Comparison of ENCODE assay signal across 14 cellular contexts in genomic region chr4:151268905-151269304, GRCh38. TPM values are rescaled to one million over a fixed set of nuclear protein-coding genes. Genes with fewer than 3 reads are reported as not detected.
"Had no signal": no experiment of that assay in that cellular context is flagged by ENCODE, and none has a peak within 500 bp of the region (broad histone marks: within the 10 kb centered on the region; RNA-seq: fewer than 3 reads in every experiment).

No MANE protein-coding gene starts in this region.

RNA-seq across cellular contexts. Expression of gene PRSS48, which starts 8.1 kb away (rescaled TPM):
- total RNA-seq: activated B cell treated with CpG ODN at 0.5 μM for 24 hours; activated CD4-positive, alpha-beta memory T cell treated with anti-CD3 and anti-CD28 coated beads for 36 hours; activated CD4-positive, alpha-beta memory T cell treated with anti-CD3 and anti-CD28 coated beads, Interleukin-2, amount 10 ng/mL, durations not matched to agents 7 days and 5 days; activated CD4-positive, alpha-beta T cell treated with anti-CD3 and anti-CD28 coated beads for 36 hours; activated CD4-positive, alpha-beta T cell treated with anti-CD3 and anti-CD28 coated beads, Interleukin-2, amount 10 ng/mL, durations not matched to agents 24 days and 14 days; activated CD4-positive, alpha-beta T cell treated with anti-CD3 and anti-CD28 coated beads, Interleukin-2, amount 10 ng/mL, durations not matched to agents 7 days and 5 days; activated CD8-positive, alpha-beta memory T cell treated with anti-CD3 and anti-CD28 coated beads for 36 hours; activated CD8-positive, alpha-beta memory T cell treated with anti-CD3 and anti-CD28 coated beads, Interleukin-2, amount 10 ng/mL, durations not matched to agents 7 days and 5 days; activated CD8-positive, alpha-beta T cell treated with anti-CD3 and anti-CD28 coated beads for 36 hours; activated CD8-positive, alpha-beta T cell treated with anti-CD3 and anti-CD28 coated beads, Interleukin-2, amount 10 ng/mL, durations not matched to agents 7 days and 5 days; T-helper 1 cell treated with Interleukin-12 subunit alpha and Interleukin-12 subunit beta and Interleukin-4 antibody, amounts not matched to agents 30 ng/mL and 1 ng/mL, for 36 hours; T-helper 17 cell; T-helper 2 cell treated with Interferon-gamma antibody and Interleukin-4, amounts not matched to agents 100 ng/mL and 5 ng/mL, for 36 hours; WTC11 had no signal

RNA-seq across cellular contexts. Expression of gene SH3D19, which starts 56.5 kb away (rescaled TPM):
- total RNA-seq: activated B cell treated with CpG ODN at 0.5 μM for 24 hours; activated CD4-positive, alpha-beta memory T cell treated with anti-CD3 and anti-CD28 coated beads, Interleukin-2, amount 10 ng/mL, durations not matched to agents 7 days and 5 days; activated CD4-positive, alpha-beta T cell treated with anti-CD3 and anti-CD28 coated beads for 36 hours; activated CD4-positive, alpha-beta T cell treated with anti-CD3 and anti-CD28 coated beads, Interleukin-2, amount 10 ng/mL, durations not matched to agents 24 days and 14 days; activated CD4-positive, alpha-beta T cell treated with anti-CD3 and anti-CD28 coated beads, Interleukin-2, amount 10 ng/mL, durations not matched to agents 7 days and 5 days; activated CD8-positive, alpha-beta memory T cell treated with anti-CD3 and anti-CD28 coated beads for 36 hours; activated CD8-positive, alpha-beta memory T cell treated with anti-CD3 and anti-CD28 coated beads, Interleukin-2, amount 10 ng/mL, durations not matched to agents 7 days and 5 days; activated CD8-positive, alpha-beta T cell treated with anti-CD3 and anti-CD28 coated beads for 36 hours; activated CD8-positive, alpha-beta T cell treated with anti-CD3 and anti-CD28 coated beads, Interleukin-2, amount 10 ng/mL, durations not matched to agents 7 days and 5 days; T-helper 1 cell treated with Interleukin-12 subunit alpha and Interleukin-12 subunit beta and Interleukin-4 antibody, amounts not matched to agents 30 ng/mL and 1 ng/mL, for 36 hours; T-helper 17 cell; T-helper 2 cell treated with Interferon-gamma antibody and Interleukin-4, amounts not matched to agents 100 ng/mL and 5 ng/mL, for 36 hours had no signal
